16 cellular contexts compared by ENCODE assay signal in the genomic region with DNA sequence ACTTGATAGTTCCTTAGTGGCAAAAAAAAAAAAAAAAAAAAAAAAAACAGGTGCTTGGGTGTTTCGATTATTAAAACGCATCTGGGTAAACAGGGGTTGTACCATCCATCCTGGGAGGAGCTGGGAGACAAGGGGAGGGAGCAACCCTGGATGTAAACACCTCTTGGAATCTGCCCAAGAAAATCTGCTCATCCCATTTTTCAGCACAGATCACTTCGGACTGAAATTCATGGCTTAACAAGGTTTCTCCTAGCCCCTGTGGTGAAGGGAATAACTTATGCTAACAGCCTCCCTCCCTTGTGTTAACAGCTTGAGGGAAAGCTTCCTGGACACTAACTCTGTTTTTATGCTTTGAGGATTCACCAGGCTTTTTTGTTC. TPM values are rescaled to one million over a fixed set of nuclear protein-coding genes. Genes with fewer than 3 reads are reported as not detected.
DNase-seq lines count a peak whose midpoint lies in the region; ATAC-seq and TF ChIP-seq lines count a peak whose summit lies in the region.
"Had no signal": no experiment of that assay in that cellular context is flagged by ENCODE, and none has a peak within 500 bp of the region (broad histone marks: within the 10 kb centered on the region; RNA-seq: fewer than 3 reads in every experiment).

No MANE protein-coding gene starts in this region.

- intact Hi-C loops in Caco-2 (cut with micrococcal nuclease; ENCODE audit: unreplicated experiment) (no loop called here), natural killer cell (cut with micrococcal nuclease) (no loop called here)

- peak overlapping the region; percentile 69 for H3K4me3 Mint-ChIP-seq in Caco-2 (ENCODE audit: unreplicated experiment)
- H3K4me3 Mint-ChIP-seq in endothelial cell (ENCODE audit: unreplicated experiment): peak overlapping the region; percentile 86
- H3K4me3 Mint-ChIP-seq in natural killer cell: peak overlapping the region; percentile 77
- no peak overlapping the region for H3K4me3 Mint-ChIP-seq in stimulated activated effector memory CD8-positive, alpha-beta T cell treated with anti-CD3 and anti-CD28 coated beads, Interleukin-12 subunit alpha, Interleukin-12 subunit beta, amount 100 ng/mL, for 72 hours

- H3K4me1 Mint-ChIP-seq in Caco-2 (ENCODE audit: low read depth, unreplicated experiment) (peaks cover 14% of the 10 kb centered on the region), endothelial cell (ENCODE audit: unreplicated experiment) (peaks cover 20% of the 10 kb centered on the region), natural killer cell (peaks cover 19 to 20% of the 10 kb centered on the region in 2 donors)
- peaks cover 17% of the 10 kb centered on the region for H3K4me1 Mint-ChIP-seq in stimulated activated effector memory CD8-positive, alpha-beta T cell treated with anti-CD3 and anti-CD28 coated beads, Interleukin-12 subunit alpha, Interleukin-12 subunit beta, amount 100 ng/mL, for 72 hours

- no peaks in the 10 kb centered on the region for H3K9me3 Mint-ChIP-seq in Caco-2 (ENCODE audit: unreplicated experiment)
- H3K9me3 Mint-ChIP-seq in endothelial cell (ENCODE audit: unreplicated experiment): no peaks in the 10 kb centered on the region
- no peaks in the 10 kb centered on the region for H3K9me3 Mint-ChIP-seq in natural killer cell
- H3K9me3 Mint-ChIP-seq in stimulated activated effector memory CD8-positive, alpha-beta T cell treated with anti-CD3 and anti-CD28 coated beads, Interleukin-12 subunit alpha, Interleukin-12 subunit beta, amount 100 ng/mL, for 72 hours: no peaks in the 10 kb centered on the region

- no peak overlapping the region for H3K4me3 ChIP-seq in Caco-2 (ENCODE audit: low read depth, low read length)

- H3K4me1 ChIP-seq in Caco-2: no peaks in the 10 kb centered on the region

- DNase-seq in Caco-2: no peak
- DNase-seq in NCI-H146 (lab: John Stamatoyannopoulos, UW): peak; percentile 32
- no peak for DNase-seq in endothelial cell (ENCODE audit: low spot score)
- no peak for DNase-seq in natural killer cell
- DNase-seq in SHP77 (lab: John Stamatoyannopoulos, UW): no peak
- no peak for DNase-seq in D341Med (ENCODE audit: low spot score)
- DNase-seq in stimulated activated effector memory CD8-positive, alpha-beta T cell treated with anti-CD3 and anti-CD28 coated beads, Interleukin-12 subunit alpha, Interleukin-12 subunit beta, amount 100 ng/mL, for 72 hours (ENCODE audit: low spot score in 2 of 2): no peak
- DNase-seq: NCI-H2081; stimulated activated CD4-positive, alpha-beta T cell treated with anti-CD3 and anti-CD28 coated beads, Interleukin-4, amount 100 ng/mL, for 24 hours; stimulated activated naive CD4-positive, alpha-beta T cell had no signal

- POLR2A ChIA-PET in Caco-2 (lab: Charles Lee): no interaction called here

- TF ChIP-seq CTCF in Caco-2 (IDR thresholded peaks at IDR 0.05; ENCODE audit: insufficient read depth in 1 of 2, low read depth in 1 of 2, low read length in 1 of 2, severe bottlenecking in 1 of 2, unreplicated experiment in 1 of 2) (no peak), endothelial cell (IDR thresholded peaks at IDR 0.05; ENCODE audit: unreplicated experiment) (no peak), natural killer cell (IDR thresholded peaks at IDR 0.05) (no peak)

- CTCF ChIA-PET in Caco-2 (lab: Charles Lee): interaction anchor here (0.7 kb wide), 1 partner anchor 10 kb away, joined by 10 read pairs; no protein-coding TSS in a partner anchor

- H3K36me3 Mint-ChIP-seq in Caco-2 (ENCODE audit: insufficient read depth, unreplicated experiment) (no peaks in the 10 kb centered on the region), endothelial cell (ENCODE audit: low read depth, unreplicated experiment) (peaks cover 6% of the 10 kb centered on the region), natural killer cell (no peaks in the 10 kb centered on the region)
- H3K36me3 Mint-ChIP-seq in stimulated activated effector memory CD8-positive, alpha-beta T cell treated with anti-CD3 and anti-CD28 coated beads, Interleukin-12 subunit alpha, Interleukin-12 subunit beta, amount 100 ng/mL, for 72 hours: no peaks in the 10 kb centered on the region

- peaks cover 1% of the 10 kb centered on the region; the same call in 1 of the 2 replicates for H3K27me3 ChIP-seq in Caco-2 (replicated peaks; ENCODE audit: control insufficient read depth, insufficient read depth, low read length)

- no peaks in the 10 kb centered on the region for H3K9me3 ChIP-seq in Caco-2
- H3K9me3 ChIP-seq: right atrium auricular region had no signal

- no peaks in the 10 kb centered on the region for H3K36me3 ChIP-seq in Caco-2 (ENCODE audit: control insufficient read depth, insufficient read depth, low read length)
- H3K36me3 ChIP-seq: right atrium auricular region had no signal

- no TSS peak for BruUV-seq in Caco-2 (replicated peaks; lab: Mats Ljungman, UMichigan)

- ATAC-seq in natural killer cell (no peak), HG03045 (IDR thresholded peaks at IDR 0.05; ENCODE audit: unreplicated experiment) (no peak)
- no peak for ATAC-seq in stimulated activated effector memory CD8-positive, alpha-beta T cell treated with anti-CD3 and anti-CD28 coated beads, Interleukin-12 subunit alpha, Interleukin-12 subunit beta, amount 100 ng/mL, for 72 hours
- ATAC-seq: Panc1 had no signal

- H3K27me3 Mint-ChIP-seq in Caco-2 (ENCODE audit: insufficient read depth, unreplicated experiment) (peaks cover 36% of the 10 kb centered on the region), endothelial cell (ENCODE audit: unreplicated experiment) (peaks cover 16% of the 10 kb centered on the region), natural killer cell (ENCODE audit: low read depth in 2 of 2) (peaks cover 44 to 70% of the 10 kb centered on the region in 2 donors)

- H3K27ac Mint-ChIP-seq in Caco-2 (ENCODE audit: unreplicated experiment) (no peak overlapping the region), endothelial cell (ENCODE audit: unreplicated experiment) (no peak overlapping the region), natural killer cell (no peak overlapping the region)
- no peak overlapping the region for H3K27ac Mint-ChIP-seq in stimulated activated effector memory CD8-positive, alpha-beta T cell treated with anti-CD3 and anti-CD28 coated beads, Interleukin-12 subunit alpha, Interleukin-12 subunit beta, amount 100 ng/mL, for 72 hours

RNA-seq across cellular contexts. Expression of a gene that starts 1.7 kb away (rescaled TPM):
- total RNA-seq in Caco-2 (2022) (not detected in 2 replicates), endothelial cell (ENCODE audit: unreplicated experiment) (not detected), natural killer cell (not detected)
- total RNA-seq: G401; mesenteric fat pad; T-helper 1 cell treated with Interleukin-12 subunit alpha and Interleukin-12 subunit beta and Interleukin-4 antibody, amounts not matched to agents 30 ng/mL and 1 ng/mL, for 36 hours had no signal
